Comparison of ENCODE assay signal across 10 cellular contexts in the genomic region with DNA sequence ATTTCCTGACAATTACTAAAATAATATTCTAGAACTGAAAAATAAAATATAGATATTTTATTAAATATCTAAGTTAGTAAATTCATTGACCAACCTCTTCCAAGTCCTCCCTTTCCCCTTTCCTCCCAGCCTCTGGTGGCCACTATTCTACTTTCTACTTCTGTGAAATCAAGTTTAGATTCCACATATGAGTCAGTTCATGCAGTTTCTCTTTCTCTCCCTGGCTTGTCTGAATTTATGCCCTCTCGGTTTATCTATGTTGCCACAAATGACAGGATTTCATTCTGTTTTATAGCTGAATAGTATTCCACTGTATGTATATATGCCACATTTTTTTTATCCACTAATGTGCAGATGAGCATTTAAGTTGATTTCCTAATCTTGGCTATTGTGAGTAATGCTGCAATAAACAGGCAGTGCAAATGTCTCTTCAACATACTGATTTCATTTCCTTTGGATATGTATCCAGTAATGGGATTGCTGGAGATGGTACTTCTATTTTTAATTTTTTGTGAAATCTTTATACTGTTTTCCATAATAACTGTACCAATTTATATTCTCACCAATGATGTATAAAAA. TPM values are rescaled to one million over a fixed set of nuclear protein-coding genes. Genes with fewer than 3 reads are reported as not detected.
DNase-seq lines count a peak whose midpoint lies in the region; ATAC-seq and TF ChIP-seq lines count a peak whose summit lies in the region.
"Had no signal": no experiment of that assay in that cellular context is flagged by ENCODE, and none has a peak within 500 bp of the region (broad histone marks: within the 10 kb centered on the region; RNA-seq: fewer than 3 reads in every experiment).

No MANE protein-coding gene starts in this region.

- H3K4me1 Mint-ChIP-seq in naive thymus-derived CD4-positive, alpha-beta T cell, result peaks cover 0 to 8% (median 0%) of the 10 kb centered on the region in 7 donors
- H3K4me1 Mint-ChIP-seq: neural progenitor cell had no signal

- peaks cover 0 to 2% (median 0%) of the 10 kb centered on the region in 5 donors for H3K36me3 Mint-ChIP-seq in naive thymus-derived CD4-positive, alpha-beta T cell
- H3K36me3 Mint-ChIP-seq: neural progenitor cell had no signal

- DNase-seq in cardiac muscle cell (ENCODE audit: low read depth in 1 of 2, low spot score in 1 of 2) (peak in 1 of 2 donors; percentile 53), heart right ventricle (no peak), NCI-H226 (peak; percentile 55), sciatic nerve (ENCODE audit: low spot score) (no peak), sigmoid colon (no peak), OCI-M2 (lab: John Stamatoyannopoulos, UW; ENCODE audit: unreplicated experiment) (no peak)
- DNase-seq in naive thymus-derived CD4-positive, alpha-beta T cell, result no peak
- DNase-seq: NCI-H1092 had no signal

- ATAC-seq in heart right ventricle (no peak), HG02763 (IDR thresholded peaks at IDR 0.05; ENCODE audit: unreplicated experiment) (peak; percentile 96), sciatic nerve (no peak)
- ATAC-seq in naive thymus-derived CD4-positive, alpha-beta T cell, result no peak

- H3K27me3 Mint-ChIP-seq in naive thymus-derived CD4-positive, alpha-beta T cell, result peaks cover 0 to 7% (median 0%) of the 10 kb centered on the region in 5 donors

- H3K36me3 ChIP-seq in cardiac muscle cell, result no peaks in the 10 kb centered on the region
- no peaks in the 10 kb centered on the region for H3K36me3 ChIP-seq in heart right ventricle
- no peaks in the 10 kb centered on the region for H3K36me3 ChIP-seq in sigmoid colon
- no peaks in the 10 kb centered on the region for H3K36me3 ChIP-seq in naive thymus-derived CD4-positive, alpha-beta T cell (ENCODE audit: control insufficient read depth in 2 of 3, insufficient read depth in 3 of 3, low read length in 3 of 3)
- H3K36me3 ChIP-seq: neural progenitor cell had no signal

- H3K4me1 ChIP-seq in cardiac muscle cell (ENCODE audit: low read depth) (no peaks in the 10 kb centered on the region), heart right ventricle (peaks cover 0 to 9% (median 0%) of the 10 kb centered on the region in 9 donors), sigmoid colon (no peaks in the 10 kb centered on the region)
- no peaks in the 10 kb centered on the region for H3K4me1 ChIP-seq in naive thymus-derived CD4-positive, alpha-beta T cell (ENCODE audit: control insufficient read depth in 2 of 2, insufficient read depth in 2 of 2, low read length in 2 of 2)
- H3K4me1 ChIP-seq: neural progenitor cell had no signal

- peak; percentile 2 for TF ChIP-seq CTCF in cardiac muscle cell (IDR thresholded peaks at IDR 0.05; ENCODE audit: low read depth, low read length)
- no peak for TF ChIP-seq CTCF in heart right ventricle (IDR thresholded peaks at IDR 0.05)
- TF ChIP-seq CTCF in sigmoid colon (IDR thresholded peaks at IDR 0.05), result no peak

- no peaks in the 10 kb centered on the region for H3K9me3 Mint-ChIP-seq in naive thymus-derived CD4-positive, alpha-beta T cell
- H3K9me3 Mint-ChIP-seq: neural progenitor cell had no signal

- H3K4me3 ChIP-seq in cardiac muscle cell, result no peak overlapping the region
- H3K4me3 ChIP-seq in heart right ventricle, result no peak overlapping the region
- no peak overlapping the region for H3K4me3 ChIP-seq in sigmoid colon
- no peak overlapping the region for H3K4me3 ChIP-seq in naive thymus-derived CD4-positive, alpha-beta T cell (ENCODE audit: low read length)
- H3K4me3 ChIP-seq: neural progenitor cell had no signal

- intact Hi-C loops in heart right ventricle (cut with DNase I), result no loop called here
- intact Hi-C loops in sciatic nerve (cut with DNase I), result no loop called here
- intact Hi-C loops in sigmoid colon (cut with DNase I), result no loop called here
- intact Hi-C loops in naive thymus-derived CD4-positive, alpha-beta T cell (cut with micrococcal nuclease), result no loop called here

- H3K9me3 ChIP-seq in cardiac muscle cell (ENCODE audit: low read depth), result no peaks in the 10 kb centered on the region
- H3K9me3 ChIP-seq in heart right ventricle, result no peaks in the 10 kb centered on the region
- H3K9me3 ChIP-seq in sigmoid colon, result no peaks in the 10 kb centered on the region
- H3K9me3 ChIP-seq in naive thymus-derived CD4-positive, alpha-beta T cell (ENCODE audit: control insufficient read depth in 2 of 3, low read length in 3 of 3), result no peaks in the 10 kb centered on the region

- H3K27me3 ChIP-seq in cardiac muscle cell (no peaks in the 10 kb centered on the region), heart right ventricle (no peaks in the 10 kb centered on the region), sigmoid colon (no peaks in the 10 kb centered on the region)
- H3K27me3 ChIP-seq in naive thymus-derived CD4-positive, alpha-beta T cell (ENCODE audit: control insufficient read depth in 2 of 2, insufficient read depth in 2 of 2, low read length in 2 of 2), result no peaks in the 10 kb centered on the region
- H3K27me3 ChIP-seq: neural progenitor cell had no signal

- H3K27ac ChIP-seq in cardiac muscle cell (no peak overlapping the region), heart right ventricle (no peak overlapping the region), sigmoid colon (no peak overlapping the region)
- H3K27ac ChIP-seq in naive thymus-derived CD4-positive, alpha-beta T cell (ENCODE audit: low read depth, low read length), result no peak overlapping the region
- H3K27ac ChIP-seq: neural progenitor cell had no signal

- no peak for TF ChIP-seq POLR2A in sigmoid colon (IDR thresholded peaks at IDR 0.05)

- TF ChIP-seq EP300 in sigmoid colon (IDR thresholded peaks at IDR 0.05), result no peak

- H3K4me3 Mint-ChIP-seq in naive thymus-derived CD4-positive, alpha-beta T cell, result no peak overlapping the region
- H3K4me3 Mint-ChIP-seq: neural progenitor cell had no signal

- H3K27ac Mint-ChIP-seq in naive thymus-derived CD4-positive, alpha-beta T cell, result no peak overlapping the region
- H3K27ac Mint-ChIP-seq: neural progenitor cell had no signal

- WGBS in heart right ventricle, 2 donors, result 69 to 88% methylated on average over 1 of the region's 1 CpG
- WGBS in sigmoid colon, 2 donors, result 66 to 74% methylated on average over 1 of the region's 1 CpG

- CTCF ChIA-PET in naive thymus-derived CD4-positive, alpha-beta T cell (lab: Charles Lee), result interaction anchor here (0.6 kb wide), 2 partner anchors 39 to 111 kb away, joined by 3 read pairs; no protein-coding TSS in a partner anchor

- POLR2A ChIA-PET in naive thymus-derived CD4-positive, alpha-beta T cell (lab: Charles Lee), result no interaction called here

RNA-seq across cellular contexts. Expression of gene WDR36, which starts 52.3 kb away (rescaled TPM):
- 12.5 and 14.9 TPM in 2 replicates for total RNA-seq in cardiac muscle cell
- 14.1 and 15.0 TPM in 2 replicates for polyA plus RNA-seq in cardiac muscle cell
- total RNA-seq in heart right ventricle, result 10 to 100 TPM; 11.2 to 15.8 (median 13.6) TPM
- 1 to 10 TPM; 3.2 to 6.9 TPM for polyA plus RNA-seq in heart right ventricle
- total RNA-seq in sciatic nerve, result 29.4 TPM
- total RNA-seq in sigmoid colon, result 10 to 100 TPM; 14.4 to 22.8 (median 19.5) TPM
- 1 to 10 TPM; 2.4 to 6.6 (median 2.8) TPM for polyA plus RNA-seq in sigmoid colon
- 10 to 100 TPM; 24.8 to 37.4 (median 29.7) TPM for total RNA-seq in naive thymus-derived CD4-positive, alpha-beta T cell
- polyA plus RNA-seq in naive thymus-derived CD4-positive, alpha-beta T cell, result 10 to 100 TPM; 24.4 to 30.8 TPM
